8 cellular contexts compared by ENCODE assay signal in the genomic region with DNA sequence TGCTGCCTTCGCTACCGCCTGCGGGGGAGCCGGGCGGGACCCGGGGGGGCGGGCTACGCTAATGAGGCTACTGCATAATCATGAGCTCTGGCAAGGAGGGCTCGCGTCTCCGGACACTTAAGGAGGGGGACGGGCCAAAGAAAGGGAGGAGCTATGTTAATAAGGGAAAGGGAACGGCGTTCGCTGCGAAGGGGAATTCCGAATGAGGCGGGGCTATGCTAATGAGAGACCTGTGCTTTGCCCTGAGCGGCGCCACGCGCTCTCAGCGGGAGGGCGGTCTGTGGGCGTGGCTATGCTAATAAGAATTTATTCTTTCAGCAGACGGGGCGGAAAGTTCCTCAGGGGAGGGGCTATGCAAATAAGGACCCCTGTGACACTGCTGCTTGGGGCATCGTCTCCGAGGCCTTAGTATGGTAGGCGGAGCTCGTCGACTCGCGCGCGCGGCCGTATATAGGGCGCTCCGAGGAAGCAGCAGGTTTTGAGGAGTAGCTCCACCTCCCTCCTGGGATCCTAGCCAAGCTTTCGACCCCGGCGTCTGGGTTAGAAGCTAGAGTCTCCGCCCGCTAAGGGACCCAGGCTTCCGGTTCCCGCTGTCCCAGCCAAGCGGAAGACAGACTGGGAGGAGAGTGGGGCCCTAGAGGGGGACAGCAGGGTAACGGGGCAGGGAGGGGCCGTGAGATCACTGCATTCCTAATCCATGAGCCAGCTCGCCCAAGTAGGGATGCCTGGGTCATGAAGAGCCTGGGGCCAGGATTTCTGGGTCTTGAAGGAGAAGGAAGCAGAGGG. TPM values are rescaled to one million over a fixed set of nuclear protein-coding genes. Genes with fewer than 3 reads are reported as not detected.
A peak's percentile ranks its signal among the peaks of the same experiment; 100 is the strongest.
DNase-seq lines count a peak whose midpoint lies in the region; ATAC-seq and TF ChIP-seq lines count a peak whose summit lies in the region.

A gene (minus strand): TSS at position 31 of the 786 bp plus-strand sequence. CDS start 45 bp downstream, outside the sequence.

- intact Hi-C loops in natural killer cell (cut with micrococcal nuclease): loop anchor here (1.0 to 5.0 kb wide), 6 partner anchors 37 to 1003 kb away; a partner anchor contains a TSS

- H3K27me3 ChIP-seq in RWPE2 (ENCODE audit: insufficient read depth, poor library complexity, severe bottlenecking): no peaks in the 10 kb centered on the region

- no peaks in the 10 kb centered on the region for H3K9me3 ChIP-seq in RWPE2 (ENCODE audit: severe bottlenecking)

- peak within 1 kb of the TSS; percentile 59 for H3K4me3 ChIP-seq in RWPE2 (ENCODE audit: severe bottlenecking)

- DNase-seq in EH (ENCODE audit: low read depth) (peak; percentile 100), H4 (ENCODE audit: low spot score) (peak; percentile 100), LoVo (ENCODE audit: low spot score) (peak; percentile 99), RWPE2 (ENCODE audit: low spot score) (peak; percentile 99), fibroblast of peridontal ligament (ENCODE audit: extremely low read depth) (peak; percentile 100), natural killer cell (peak; percentile 99)
- DNase-seq in activated effector memory CD4-positive, alpha-beta T cell treated with Interleukin-2 at 50 U/mL for 16 hours: peak; percentile 99
- DNase-seq in stimulated activated naive CD4-positive, alpha-beta T cell treated with Interleukin-2 at 50 U/mL for 16 hours (lab: John Stamatoyannopoulos, UW): peak; percentile 100

- H3K36me3 Mint-ChIP-seq in natural killer cell: no peaks in the 10 kb centered on the region

- H3K4me1 Mint-ChIP-seq in natural killer cell: peaks cover 45 to 63% of the 10 kb centered on the region in 2 donors

- H3K4me3 Mint-ChIP-seq in natural killer cell: peak within 1 kb of the TSS; percentile 93

- H3K27ac ChIP-seq in RWPE2 (ENCODE audit: poor library complexity, severe bottlenecking): peak within 1 kb of the TSS; percentile 99

- H3K9me3 Mint-ChIP-seq in natural killer cell: no peaks in the 10 kb centered on the region

- peaks cover 9% of the 10 kb centered on the region for H3K36me3 ChIP-seq in RWPE2 (ENCODE audit: low read depth)

- H3K27me3 Mint-ChIP-seq in natural killer cell (ENCODE audit: low read depth in 2 of 2): no peaks in the 10 kb centered on the region

- ATAC-seq in RWPE2 (ENCODE audit: low read depth) (peak; percentile 73), natural killer cell (peak; percentile 71 to 87 (median 73))

- H3K4me1 ChIP-seq in RWPE2 (ENCODE audit: insufficient read depth, poor library complexity, severe bottlenecking): no peaks in the 10 kb centered on the region

- TF ChIP-seq CTCF in RWPE2 (IDR thresholded peaks at IDR 0.05; ENCODE audit: poor library complexity, severe bottlenecking) (no peak), natural killer cell (IDR thresholded peaks at IDR 0.05) (no peak)

- H3K27ac Mint-ChIP-seq in natural killer cell: peak within 1 kb of the TSS; percentile 96 to 100

RNA-seq across cellular contexts. Expression of the gene that starts here (rescaled TPM):
- 21.5 and 22.7 TPM in 2 replicates for total RNA-seq in H4 (2014; rRNA removed; shearing (Covaris generic))
- 1 to 10 TPM; 2.0 to 7.7 (median 5.9) TPM for total RNA-seq in natural killer cell

Comparison
In these comparisons a context has a peak if more than half of its experiments do, and no peak if none do; other contexts are left out.
1. Peak in every context shown above with its lines: DNase-seq, ATAC-seq, H3K4me3 ChIP-seq and H3K27ac ChIP-seq.